In genomic region chr15:42133892-42134502, GRCh38 we compare ENCODE assay signal across 8 cellular contexts. TPM values are rescaled to one million over a fixed set of nuclear protein-coding genes. Genes with fewer than 3 reads are reported as not detected.
DNase-seq lines count a peak whose midpoint lies in the region; ATAC-seq, FAIRE-seq and TF ChIP-seq lines count a peak whose summit lies in the region.

No MANE protein-coding gene starts in this region.

- POLR2A ChIA-PET in BJ (lab: Charles Lee): no interaction called here

- peaks cover 22% of the 10 kb centered on the region for H3K27me3 ChIP-seq in BJ (ENCODE audit: control insufficient read depth, insufficient read depth, low read length)
- H3K27me3 ChIP-seq in small intestine (ENCODE audit: control insufficient read depth in 2 of 2, insufficient read depth in 2 of 2, low read length in 2 of 2): no peaks in the 10 kb centered on the region

- peak; percentile 78 for TF ChIP-seq CTCF in BJ (IDR thresholded peaks at IDR 0.05; ENCODE audit: insufficient read depth, low read depth, low read length)
- TF ChIP-seq CTCF in foreskin fibroblast (IDR thresholded peaks at IDR 0.05; ENCODE audit: low read depth, low read length): peak; percentile 71

- WGBS in small intestine, 3 donors: 72 to 79% (median 73%) methylated on average over 11 of the region's 11 CpGs

- no peak overlapping the region for H3K27ac ChIP-seq in small intestine (ENCODE audit: low read depth in 1 of 2, low read length in 1 of 2)

- peaks cover 4% of the 10 kb centered on the region for H3K9me3 ChIP-seq in small intestine (ENCODE audit: control insufficient read depth, low read depth)

- FAIRE-seq in H54 (lab: Jason Lieb, UNC) (no peak), small intestine (lab: Jason Lieb, UNC) (no peak)

- H3K4me1 ChIP-seq in small intestine (ENCODE audit: control insufficient read depth in 2 of 2, insufficient read depth in 1 of 2, low read depth in 1 of 2, low read length in 1 of 2): no peaks in the 10 kb centered on the region

- DNase-seq in BJ (ENCODE audit: low read depth) (no peak), H54 (ENCODE audit: insufficient read length, low spot score) (peak; percentile 63), NOMO-1 treated with DMSO at 0.1 percent for 48 hours (lab: John Stamatoyannopoulos, UW; ENCODE audit: unreplicated experiment) (peak; percentile 65), activated T-cell treated with anti-CD3 and anti-CD28 coated beads for 1 hour (ENCODE audit: low read depth) (peak; percentile 32), foreskin fibroblast (peak in 1 of 2 donors; percentile 53), small intestine (peak; percentile 62), hepatic stellate cell (ENCODE audit: low spot score) (no peak)

- H3K36me3 ChIP-seq in BJ (ENCODE audit: control insufficient read depth, insufficient read depth, low read length): no peaks in the 10 kb centered on the region
- no peaks in the 10 kb centered on the region for H3K36me3 ChIP-seq in small intestine (ENCODE audit: control insufficient read depth in 2 of 2, insufficient read depth in 2 of 2, low read length in 2 of 2)

- H3K4me3 ChIP-seq in BJ (ENCODE audit: low read depth, low read length) (no peak overlapping the region), foreskin fibroblast (ENCODE audit: low read depth in 1 of 2, low read length in 2 of 2) (no peak overlapping the region), small intestine (ENCODE audit: low read depth in 1 of 2, low read length in 2 of 2) (no peak overlapping the region)

- no peak for ATAC-seq in GM19035 (IDR thresholded peaks at IDR 0.05; ENCODE audit: unreplicated experiment)

- CTCF ChIA-PET in BJ (lab: Yijun Ruan, JAX): interaction anchor here (0.6 to 4.1 kb wide), 15 partner anchors 9 to 403 kb away, joined by 3 to 21 read pairs (median 3); no protein-coding TSS in a partner anchor

- TF ChIP-seq POLR2A in H54 (IDR thresholded peaks at IDR 0.05; ENCODE audit: low read depth, low read length): no peak

RNA-seq across cellular contexts. Expression of gene PLA2G4F, which starts 22.4 kb away (rescaled TPM):
- polyA plus RNA-seq in BJ (2011; rRNA removed) (not detected in 2 replicates), small intestine (10 to 100 TPM in 2 of 3 donors, 1 to 10 TPM in 1; 8.6 to 27.5 (median 13.3) TPM)
- not detected in 2 replicates for polyA minus RNA-seq in BJ (2011; rRNA and poly(A)+ RNA removed)

RNA-seq across cellular contexts. Expression of gene PLA2G4D, which starts 39.6 kb away (rescaled TPM):
- polyA plus RNA-seq in BJ (2011; rRNA removed) (not detected in 2 replicates), small intestine (under 1 TPM in 2 of 3 donors, not detected in 1; 0.18 to 0.22 TPM)
- 0.72 TPM in 1 of 2 replicates, not detected in the other for polyA minus RNA-seq in BJ (2011; rRNA and poly(A)+ RNA removed)

Comparison
In these comparisons a context has a peak if more than half of its experiments do, and no peak if none do; other contexts are left out.
1. DNase-seq: peak in H54 (single experiment), NOMO-1 treated with DMSO at 0.1 percent for 48 hours (single experiment), activated T-cell treated with anti-CD3 and anti-CD28 coated beads for 1 hour (single experiment) and small intestine (single experiment); none in BJ (single experiment) and hepatic stellate cell (single experiment).